In the genomic region with DNA sequence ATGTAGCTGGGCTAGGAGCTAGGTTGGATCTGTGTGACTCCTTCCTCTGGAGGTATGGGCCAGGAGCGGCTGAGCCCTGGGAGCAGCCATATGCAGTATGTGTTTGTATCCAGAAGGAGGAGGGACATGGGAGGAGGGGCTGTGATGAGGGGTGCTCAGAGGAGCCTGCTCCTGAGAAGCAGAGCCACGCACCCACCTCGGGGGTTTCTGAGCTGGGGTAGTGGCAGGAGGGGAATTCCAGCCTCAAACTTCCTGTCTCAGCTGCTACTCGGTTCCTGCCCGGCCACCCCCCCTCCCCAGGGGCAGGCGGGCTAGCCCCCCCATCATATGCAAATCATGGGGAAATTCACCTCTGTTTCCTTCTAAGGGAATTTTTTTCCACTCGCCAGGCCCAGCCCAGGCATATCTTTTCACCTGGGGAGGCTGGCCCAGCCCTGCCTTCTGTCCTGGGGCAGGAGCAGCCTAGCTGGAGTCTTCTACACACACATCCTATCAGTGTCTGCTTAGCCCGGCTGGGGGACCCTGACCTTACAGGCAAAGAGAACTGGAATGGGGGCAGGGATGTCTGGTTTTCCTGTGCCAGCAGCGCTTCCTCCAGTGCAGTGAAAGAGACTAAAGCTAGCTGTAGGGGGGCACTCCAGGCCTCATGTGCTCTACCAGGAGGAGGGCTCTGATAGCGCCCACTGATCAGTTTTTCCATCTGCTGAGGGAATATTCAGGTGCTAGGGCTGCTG, we compare ENCODE assay signal across 8 cellular contexts. TPM values are rescaled to one million over a fixed set of nuclear protein-coding genes. Genes with fewer than 3 reads are reported as not detected.
DNase-seq lines count a peak whose midpoint lies in the region; ATAC-seq and TF ChIP-seq lines count a peak whose summit lies in the region.

No MANE protein-coding gene starts in this region.

- TF ChIP-seq CTCF in DND-41 (IDR thresholded peaks at IDR 0.05; ENCODE audit: borderline replicate concordance, extremely low read depth, low read length, poor library complexity, severe bottlenecking) = no peak
- TF ChIP-seq CTCF in endodermal cell (conservative IDR thresholded peaks at IDR 0.05) = no peak

- 52 to 54% methylated on average over 4 to 10 of the region's 10 CpGs for whole genome bisulfite sequencing in endodermal cell (ENCODE audit: insufficient coverage in 1 of 2, insufficient read length in 1 of 2), 2 experiments

- H2AFZ ChIP-seq in DND-41 (ENCODE audit: low read depth, low read length) = no peak overlapping the region

- H3K9me3 Mint-ChIP-seq in endodermal cell = no peaks in the 10 kb centered on the region
- H3K9me3 Mint-ChIP-seq in natural killer cell treated with Interleukin-12 subunit alpha and Interleukin-12 subunit beta and Interleukin-15 and Interleukin-18, amount 100 ng/mL, for 72 hours = no peaks in the 10 kb centered on the region

- H3K27ac ChIP-seq in DND-41 (ENCODE audit: low read length) (peak overlapping the region; percentile 68), endodermal cell (ENCODE audit: low read depth, low read length) (no peak overlapping the region), subcutaneous abdominal adipose tissue (ENCODE audit: low read depth, low read length) (peak overlapping the region; percentile 98)

- H3K27me3 ChIP-seq in DND-41 (ENCODE audit: insufficient read depth, low read length, poor library complexity) (no peaks in the 10 kb centered on the region), endodermal cell (ENCODE audit: control insufficient read depth, insufficient read depth, low read length, poor library complexity, severe bottlenecking) (peaks cover 17% of the 10 kb centered on the region), subcutaneous abdominal adipose tissue (ENCODE audit: control insufficient read depth in 5 of 5, insufficient read depth in 4 of 5, low read length in 5 of 5) (peaks cover 0 to 3% (median 0%) of the 10 kb centered on the region in 5 donors)

- H3K27me3 Mint-ChIP-seq in endodermal cell (ENCODE audit: insufficient read depth) = peaks cover 17% of the 10 kb centered on the region
- H3K27me3 Mint-ChIP-seq in natural killer cell treated with Interleukin-12 subunit alpha and Interleukin-12 subunit beta and Interleukin-15 and Interleukin-18, amount 100 ng/mL, for 72 hours = no peaks in the 10 kb centered on the region

- peak overlapping the region; percentile 96 for H3K4me2 ChIP-seq in DND-41 (ENCODE audit: insufficient read depth, low read length)

- H3K9ac ChIP-seq in DND-41 (ENCODE audit: low read depth, low read length) = peak overlapping the region; percentile 71
- no peak overlapping the region for H3K9ac ChIP-seq in endodermal cell (ENCODE audit: extremely low read depth, low read length, poor library complexity, severe bottlenecking)
- peak overlapping the region; percentile 58 to 91 (median 81) for H3K9ac ChIP-seq in subcutaneous abdominal adipose tissue (ENCODE audit: low read length in 5 of 5)

- ATAC-seq in DND-41 (ENCODE audit: insufficient read depth, low read depth) (peak; percentile 29), GM21529 (IDR thresholded peaks at IDR 0.05; ENCODE audit: unreplicated experiment) (peak; percentile 40)
- ATAC-seq in natural killer cell treated with Interleukin-12 subunit alpha and Interleukin-12 subunit beta and Interleukin-15 and Interleukin-18, amount 100 ng/mL, for 72 hours = peak; percentile 54 to 66

- peak overlapping the region; percentile 36 for H3K4me3 Mint-ChIP-seq in endodermal cell
- H3K4me3 Mint-ChIP-seq in natural killer cell treated with Interleukin-12 subunit alpha and Interleukin-12 subunit beta and Interleukin-15 and Interleukin-18, amount 100 ng/mL, for 72 hours = peak overlapping the region; percentile 90

- peaks cover 39% of the 10 kb centered on the region for H3K79me2 ChIP-seq in DND-41 (ENCODE audit: insufficient read depth, low read length)

- peaks cover 70% of the 10 kb centered on the region for H3K36me3 ChIP-seq in DND-41 (ENCODE audit: insufficient read depth, low read length)
- H3K36me3 ChIP-seq in endodermal cell (ENCODE audit: control insufficient read depth, insufficient read depth, low read length) = peaks cover 20% of the 10 kb centered on the region
- H3K36me3 ChIP-seq in subcutaneous abdominal adipose tissue (ENCODE audit: control insufficient read depth in 5 of 5, insufficient read depth in 5 of 5, low read length in 5 of 5) = peaks cover 0 to 49% (median 40%) of the 10 kb centered on the region in 5 donors

- DNase-seq in DND-41 (peak; percentile 60), M059J (ENCODE audit: low read depth) (peak; percentile 85), endodermal cell (peak; percentile 77), AG08396 (ENCODE audit: low spot score) (no peak)
- peak; percentile 90 for DNase-seq in activated CD8-positive, alpha-beta memory T cell treated with anti-CD3 and anti-CD28 coated beads for 24 hours
- DNase-seq in natural killer cell treated with Interleukin-12 subunit alpha and Interleukin-12 subunit beta and Interleukin-15 and Interleukin-18, amount 100 ng/mL, for 72 hours (ENCODE audit: low spot score) = peak; percentile 94

- peaks cover 26% of the 10 kb centered on the region for H3K4me1 Mint-ChIP-seq in endodermal cell
- H3K4me1 Mint-ChIP-seq in natural killer cell treated with Interleukin-12 subunit alpha and Interleukin-12 subunit beta and Interleukin-15 and Interleukin-18, amount 100 ng/mL, for 72 hours (ENCODE audit: low read depth in 2 of 2) = peaks cover 56 to 60% of the 10 kb centered on the region in 2 donors

- peaks cover 19% of the 10 kb centered on the region for H3K36me3 Mint-ChIP-seq in endodermal cell (ENCODE audit: low read depth)
- peaks cover 33% of the 10 kb centered on the region for H3K36me3 Mint-ChIP-seq in natural killer cell treated with Interleukin-12 subunit alpha and Interleukin-12 subunit beta and Interleukin-15 and Interleukin-18, amount 100 ng/mL, for 72 hours

- peaks cover 64% of the 10 kb centered on the region for H3K4me1 ChIP-seq in DND-41 (ENCODE audit: insufficient read depth, low read length)
- H3K4me1 ChIP-seq in endodermal cell (ENCODE audit: control insufficient read depth, insufficient read depth, low read length) = peaks cover 16% of the 10 kb centered on the region
- H3K4me1 ChIP-seq in subcutaneous abdominal adipose tissue (ENCODE audit: control insufficient read depth in 5 of 5, insufficient read depth in 5 of 5, low read length in 5 of 5) = peaks cover 40 to 76% (median 70%) of the 10 kb centered on the region in 5 donors

- H3K27ac Mint-ChIP-seq in endodermal cell = peak overlapping the region; percentile 72
- peak overlapping the region; percentile 99 for H3K27ac Mint-ChIP-seq in natural killer cell treated with Interleukin-12 subunit alpha and Interleukin-12 subunit beta and Interleukin-15 and Interleukin-18, amount 100 ng/mL, for 72 hours

- H3K9me3 ChIP-seq in DND-41 (ENCODE audit: insufficient read depth, low read length, severe bottlenecking) (no peaks in the 10 kb centered on the region), endodermal cell (ENCODE audit: control insufficient read depth, low read length) (no peaks in the 10 kb centered on the region), subcutaneous abdominal adipose tissue (ENCODE audit: control insufficient read depth in 5 of 5, low read length in 5 of 5) (peaks cover 0 to 3% (median 0%) of the 10 kb centered on the region in 5 donors)

- H3K4me3 ChIP-seq in DND-41 (ENCODE audit: low read depth in 1 of 2, low read length in 2 of 2) = peak overlapping the region in 1 of 2 experiments; percentile 78; a peak in 2 of 4 replicates
- H3K4me3 ChIP-seq in endodermal cell (ENCODE audit: low read length) = peak overlapping the region; percentile 87
- peak overlapping the region; percentile 57 to 94 (median 90) for H3K4me3 ChIP-seq in subcutaneous abdominal adipose tissue (ENCODE audit: low read depth in 1 of 5, low read length in 5 of 5)

- peaks cover 44% of the 10 kb centered on the region for H4K20me1 ChIP-seq in DND-41 (ENCODE audit: insufficient read depth, low read length)

RNA-seq across cellular contexts. Expression of a gene that starts 3.0 kb away (rescaled TPM):
- 4.5 and 8.6 TPM in 2 replicates for total RNA-seq in M059J (2014; rRNA removed; shearing (Covaris generic))
- total RNA-seq in endodermal cell = 1 to 10 TPM; 5.5 to 5.8 TPM
- 3.2 TPM for polyA plus RNA-seq in endodermal cell (2013, experiment 1 of 2)
- polyA plus RNA-seq in endodermal cell (2013, experiment 2 of 2) = 2.4 TPM
- total RNA-seq in natural killer cell treated with Interleukin-12 subunit alpha and Interleukin-12 subunit beta and Interleukin-15 and Interleukin-18, amount 100 ng/mL, for 72 hours = 100 to 1,000 TPM; 109 to 198 TPM

RNA-seq across cellular contexts. Expression of a gene that starts 37.2 kb away (rescaled TPM):
- total RNA-seq in M059J (2014; rRNA removed; shearing (Covaris generic)) = 112 and 148 TPM in 2 replicates
- total RNA-seq in endodermal cell = 10 to 100 TPM; 50.4 to 51.7 TPM
- polyA plus RNA-seq in endodermal cell (2013, experiment 1 of 2) = 79.9 TPM
- 75.2 TPM for polyA plus RNA-seq in endodermal cell (2013, experiment 2 of 2)
- total RNA-seq in natural killer cell treated with Interleukin-12 subunit alpha and Interleukin-12 subunit beta and Interleukin-15 and Interleukin-18, amount 100 ng/mL, for 72 hours = 10 to 100 TPM; 49.2 to 53.2 TPM

Comparison
In these comparisons a context has a peak if more than half of its experiments do, and no peak if none do; other contexts are left out.
1. RNA of a gene that starts 3.0 kb away (total RNA-seq): 109 to 198 TPM in natural killer cell treated with Interleukin-12 subunit alpha and Interleukin-12 subunit beta and Interleukin-15 and Interleukin-18, amount 100 ng/mL, for 72 hours; 4.5 to 8.6 TPM in M059J and 5.5 to 5.8 TPM in endodermal cell; every median in the first group is over 10 times any median in the second.
2. Peak in every context shown above with its lines, with median percentiles within 50 percentile points of each other: ATAC-seq.